ENCODE assay signal across 14 cellular contexts in the genomic region with DNA sequence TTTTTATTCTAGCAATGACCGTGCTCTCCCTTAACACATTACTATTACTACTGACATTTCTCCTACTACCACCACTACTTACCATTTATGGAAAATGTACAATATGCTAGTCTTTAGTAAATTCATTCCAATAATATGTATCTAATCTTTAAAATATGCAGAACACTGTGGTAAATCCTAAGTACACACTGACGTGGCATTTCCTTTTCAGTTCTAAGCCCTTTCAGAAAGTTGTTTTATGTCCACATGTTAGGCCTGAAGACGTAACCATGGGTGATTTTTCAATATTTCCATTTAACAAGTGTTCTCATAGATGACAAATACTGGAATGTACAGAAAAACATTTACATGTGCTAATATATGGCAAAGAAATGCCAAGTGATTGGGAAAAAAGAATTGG.
A peak's percentile ranks its signal among the peaks of the same experiment; 100 is the strongest.
DNase-seq lines count a peak whose midpoint lies in the region; ATAC-seq and TF ChIP-seq lines count a peak whose summit lies in the region.
"Had no signal": no experiment of that assay in that cellular context is flagged by ENCODE, and none has a peak within 500 bp of the region (broad histone marks: within the 10 kb centered on the region; RNA-seq: fewer than 3 reads in every experiment).

No MANE protein-coding gene starts in this region.

- peak overlapping the region; percentile 78; the same call in 1 of the 2 replicates for H2BK20ac ChIP-seq in IMR-90 (ENCODE audit: low read depth, low read length)

- H4K5ac ChIP-seq in IMR-90 (ENCODE audit: low read depth, low read length), result peak overlapping the region; percentile 26; the same call in 1 of the 2 replicates

- DNase-seq in AG08395 (ENCODE audit: low spot score), result peak; percentile 46
- peak; percentile 99 for DNase-seq in IMR-90
- DNase-seq in mammary epithelial cell, result peak; percentile 51
- DNase-seq in hepatic stellate cell (ENCODE audit: low spot score), result peak; percentile 29
- DNase-seq in esophagus squamous epithelium (lab: John Stamatoyannopoulos, UW), result no peak
- DNase-seq in COR-L47 (lab: John Stamatoyannopoulos, UW), result no peak
- DNase-seq: activated CD4-positive, alpha-beta T cell treated with anti-CD3 and anti-CD28 coated beads for 4 hours; activated T-cell treated with anti-CD3 and anti-CD28 coated beads, Interleukin-2, amount 50 U/mL, for 48 hours; DMS79; T-cell; upper lobe of right lung had no signal

- BruUV-seq in IMR-90 (replicated peaks; lab: Mats Ljungman, UMichigan), result no TSS peak
- no TSS peak for BruUV-seq in mammary epithelial cell (replicated peaks; lab: Mats Ljungman, UMichigan)

- H4K20me1 ChIP-seq in IMR-90 (ENCODE audit: insufficient read depth, low read length) (no peaks in the 10 kb centered on the region), mammary epithelial cell (ENCODE audit: insufficient read depth, low read length) (no peaks in the 10 kb centered on the region)

- H2BK120ac ChIP-seq in IMR-90 (ENCODE audit: low read depth, low read length), result peak overlapping the region; percentile 87

- peak overlapping the region; percentile 66 for H3K18ac ChIP-seq in IMR-90 (ENCODE audit: low read depth, low read length)

- no peak for TF ChIP-seq CTCF in IMR-90 (conservative IDR thresholded peaks at IDR 0.05; ENCODE audit: low read depth, low read length)
- TF ChIP-seq CTCF in mammary epithelial cell (conservative IDR thresholded peaks at IDR 0.05 in 1 of 2, IDR thresholded peaks at IDR 0.05 in 1 of 2; ENCODE audit: extremely low read depth in 1 of 2, insufficient read depth in 1 of 2, low read depth in 1 of 2, low read length in 2 of 2), result no peak
- no peak for TF ChIP-seq CTCF in esophagus squamous epithelium (IDR thresholded peaks at IDR 0.05)

- H3K4me1 ChIP-seq in IMR-90 (ENCODE audit: control insufficient read depth, insufficient read depth, low read length) (peaks cover 4% of the 10 kb centered on the region), mammary epithelial cell (ENCODE audit: insufficient read depth, low read length) (no peaks in the 10 kb centered on the region), esophagus squamous epithelium (peaks cover 0 to 5% (median 0%) of the 10 kb centered on the region in 3 donors)
- H3K4me1 ChIP-seq: upper lobe of right lung had no signal

- in situ Hi-C loops in IMR-90 (cut with MboI; ENCODE audit: low sequenced_read_pairs), result no loop called here
- in situ Hi-C loops in mammary epithelial cell (cut with MboI; ENCODE audit: low sequenced_read_pairs in 2 of 2), result no loop called here

- no peak overlapping the region for H2AK9ac ChIP-seq in IMR-90 (replicated peaks; ENCODE audit: low read depth, low read length, poor library complexity)

- H3K9ac ChIP-seq in IMR-90 (ENCODE audit: low read depth, low read length), result no peak overlapping the region
- no peak overlapping the region for H3K9ac ChIP-seq in mammary epithelial cell (ENCODE audit: insufficient read depth, low read length)

- POLR2A ChIA-PET in IMR-90 (lab: Charles Lee; ENCODE audit: unreplicated experiment), result no interaction called here

- no peaks in the 10 kb centered on the region for H3K79me1 ChIP-seq in IMR-90 (ENCODE audit: low read depth in 1 of 2, low read length in 2 of 2)

- H3K14ac ChIP-seq in IMR-90 (replicated peaks; ENCODE audit: low read depth, low read length), result no peak overlapping the region

- 0 out of 2 replicates have a peak overlapping the region, but pooled peaks have one; percentile 57 for H3K56ac ChIP-seq in IMR-90 (ENCODE audit: extremely low read depth, insufficient read depth, low read length)

- peak; percentile 11 for TF ChIP-seq RAD21 in IMR-90 (IDR thresholded peaks at IDR 0.05; ENCODE audit: low read length)

- no CpG with 5 or more reads among the region's 3 CpGs for WGBS in IMR-90 (ENCODE audit: extremely low coverage in 2 of 2, insufficient read length in 1 of 2), 2 experiments
- WGBS in mammary epithelial cell (ENCODE audit: low coverage, missing lambda C conversion rate), result 78% methylated on average over 3 of the region's 3 CpGs
- WGBS in esophagus squamous epithelium, 2 donors, result 36 to 37% methylated on average over 3 of the region's 3 CpGs

- no peak overlapping the region for H2AK5ac ChIP-seq in IMR-90 (ENCODE audit: low read depth, low read length)

- intact Hi-C loops in IMR-90 (cut with micrococcal nuclease), result loop anchor here (1.0 kb wide), 1 partner anchor 266 kb away; no protein-coding TSS in a partner anchor
- intact Hi-C loops in mammary epithelial cell (cut with micrococcal nuclease), result no loop called here
- intact Hi-C loops in esophagus squamous epithelium (cut with DNase I), result no loop called here

- no peak overlapping the region for H4K91ac ChIP-seq in IMR-90 (ENCODE audit: insufficient read depth, low read depth, low read length)

- H3K9me3 ChIP-seq in IMR-90 (ENCODE audit: control insufficient read depth, insufficient read depth, low read length), result peaks cover 9% of the 10 kb centered on the region
- peaks cover 2% of the 10 kb centered on the region for H3K9me3 ChIP-seq in mammary epithelial cell (replicated peaks; ENCODE audit: insufficient read depth, low read length)
- peaks cover 0 to 14% (median 6%) of the 10 kb centered on the region in 3 donors for H3K9me3 ChIP-seq in esophagus squamous epithelium
- H3K9me3 ChIP-seq: upper lobe of right lung had no signal

- no peaks in the 10 kb centered on the region for H3K79me2 ChIP-seq in mammary epithelial cell (ENCODE audit: insufficient read depth, low read length)

- H3K27ac ChIP-seq in IMR-90 (ENCODE audit: insufficient read depth, low read length) (peak overlapping the region; percentile 86; the same call in 1 of the 2 replicates), mammary epithelial cell (ENCODE audit: insufficient read depth, low read depth, low read length) (no peak overlapping the region), esophagus squamous epithelium (no peak overlapping the region)
- H3K27ac ChIP-seq: upper lobe of right lung had no signal

- H3K4ac ChIP-seq in IMR-90 (ENCODE audit: low read depth, low read length), result peak overlapping the region; percentile 23; the same call in 1 of the 2 replicates

- H3K9me1 ChIP-seq in IMR-90 (ENCODE audit: insufficient read depth, low read length), result peaks cover 3% of the 10 kb centered on the region; the same call in 1 of the 2 replicates

- TF ChIP-seq POLR2A in IMR-90 (IDR thresholded peaks at IDR 0.05; ENCODE audit: low read depth, low read length) (no peak), esophagus squamous epithelium (IDR thresholded peaks at IDR 0.05) (no peak)

- peak overlapping the region; percentile 95 for H2BK5ac ChIP-seq in IMR-90 (ENCODE audit: low read depth, low read length, poor library complexity, severe bottlenecking)

- no peaks in the 10 kb centered on the region for H3K36me3 ChIP-seq in IMR-90 (ENCODE audit: control insufficient read depth, insufficient read depth, low read length)
- H3K36me3 ChIP-seq in mammary epithelial cell (ENCODE audit: insufficient read depth, low read length), result no peaks in the 10 kb centered on the region
- no peaks in the 10 kb centered on the region for H3K36me3 ChIP-seq in esophagus squamous epithelium
- H3K36me3 ChIP-seq: upper lobe of right lung had no signal

- CTCF ChIA-PET in IMR-90 (lab: Yijun Ruan, JAX) (no interaction called here), mammary epithelial cell (lab: Charles Lee; ENCODE audit: low non-redundant PET) (no interaction called here)

- no peak overlapping the region for H3K4me3 ChIP-seq in IMR-90 (ENCODE audit: insufficient read depth, low read depth, low read length)
- H3K4me3 ChIP-seq in mammary epithelial cell (replicated peaks in 1 of 3; ENCODE audit: insufficient read depth in 1 of 3, low read depth in 2 of 3, low read length in 3 of 3), result no peak overlapping the region
- no peak overlapping the region for H3K4me3 ChIP-seq in esophagus squamous epithelium
- H3K4me3 ChIP-seq: GM23338, upper lobe of right lung had no signal

- no peaks in the 10 kb centered on the region for H3K27me3 ChIP-seq in IMR-90 (ENCODE audit: control insufficient read depth, insufficient read depth, low read length)
- H3K27me3 ChIP-seq in mammary epithelial cell (ENCODE audit: insufficient read depth, low read length), result no peaks in the 10 kb centered on the region
- no peaks in the 10 kb centered on the region for H3K27me3 ChIP-seq in esophagus squamous epithelium
- H3K27me3 ChIP-seq: upper lobe of right lung had no signal

- no peak overlapping the region; the same call in 1 of the 2 replicates for H3K23ac ChIP-seq in IMR-90 (ENCODE audit: low read depth, low read length)

- H2AFZ ChIP-seq in IMR-90 (replicated peaks; ENCODE audit: low read length, poor library complexity), result no peak overlapping the region
- no peak overlapping the region for H2AFZ ChIP-seq in mammary epithelial cell (ENCODE audit: low read depth, low read length)
- H2AFZ ChIP-seq: GM23338 had no signal

- no peak overlapping the region for H2BK15ac ChIP-seq in IMR-90 (ENCODE audit: low read depth, low read length)

- peak; percentile 74 for ATAC-seq in IMR-90 (ENCODE audit: low read depth)
- no peak for ATAC-seq in HG02938 (IDR thresholded peaks at IDR 0.05; ENCODE audit: unreplicated experiment)
- no peak for ATAC-seq in GM21515 (IDR thresholded peaks at IDR 0.05; ENCODE audit: unreplicated experiment)
- ATAC-seq: GM23338, T-cell, upper lobe of right lung had no signal

- peak overlapping the region; percentile 40 to 78; a peak in 2 of 4 replicates for H4K8ac ChIP-seq in IMR-90 (ENCODE audit: low read depth in 2 of 2, low read length in 2 of 2)

- H3K4me2 ChIP-seq in IMR-90 (ENCODE audit: low read depth, low read length) (peak overlapping the region; percentile 42; the same call in 1 of the 2 replicates), mammary epithelial cell (ENCODE audit: insufficient read depth, low read depth, low read length) (no peak overlapping the region)
- H3K4me2 ChIP-seq: GM23338 had no signal

- dilution Hi-C loops in IMR-90 (cut with HindIII; ENCODE audit: low sequenced_read_pairs, unreplicated experiment) (no loop called here), mammary epithelial cell (cut with HindIII; ENCODE audit: low sequenced_read_pairs) (no loop called here)

TF ChIP-seq in IMR-90, 13 proteins besides CTCF, POLR2A, EP300 and RAD21 (continues in another document):
- peak; percentile 58; the same call in 1 of the 2 replicates for TF ChIP-seq CEBPB (IDR thresholded peaks at IDR 0.05; ENCODE audit: low read depth, low read length)
- TF ChIP-seq MAFK (IDR thresholded peaks at IDR 0.05; ENCODE audit: low read depth, low read length), result peak; percentile 59
- no peak for TF ChIP-seq SMC3 (IDR thresholded peaks at IDR 0.05; ENCODE audit: low read depth, low read length)
- peak; percentile 61; the same call in 1 of the 2 replicates for TF ChIP-seq NFE2L2 (IDR thresholded peaks at IDR 0.05; ENCODE audit: low read depth, low read length)
- TF ChIP-seq ELK1 (IDR thresholded peaks at IDR 0.05; ENCODE audit: borderline replicate concordance, low read depth, low read length), result no peak

Comparison
In these comparisons a context has a peak if more than half of its experiments do, and no peak if none do; other contexts are left out.
1. DNase-seq: peak in AG08395 (single experiment), IMR-90 (single experiment), mammary epithelial cell (single experiment) and hepatic stellate cell (single experiment); none in esophagus squamous epithelium (single experiment) and COR-L47 (single experiment).